In the genomic region with DNA sequence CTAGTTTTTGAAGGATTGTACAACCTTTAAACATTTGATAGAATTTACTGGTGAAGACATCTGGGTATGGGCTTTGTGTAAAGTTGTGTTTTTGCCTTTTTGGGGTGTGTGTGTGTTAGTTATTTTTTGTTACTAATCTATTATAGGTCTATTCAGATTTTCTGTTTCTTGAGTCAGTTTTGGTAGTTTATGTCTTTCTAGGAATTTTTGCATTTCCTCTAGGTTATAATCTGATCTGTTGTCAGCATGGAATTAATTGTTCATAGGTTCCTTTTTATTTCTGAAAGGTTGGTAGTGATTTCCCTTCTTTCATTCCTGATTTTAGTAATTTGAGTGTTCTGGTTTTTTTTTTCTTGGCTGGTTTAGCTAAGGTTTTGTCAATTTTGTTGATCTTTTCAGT, we compare ENCODE assay signal across 1 cellular context.
TF ChIP-seq lines count a peak whose summit lies in the region.

No MANE protein-coding gene starts in this region.

TF ChIP-seq in GM23338, 12 proteins besides CTCF, POLR2A, EP300 and RAD21:
- TF ChIP-seq, protein P1, sequence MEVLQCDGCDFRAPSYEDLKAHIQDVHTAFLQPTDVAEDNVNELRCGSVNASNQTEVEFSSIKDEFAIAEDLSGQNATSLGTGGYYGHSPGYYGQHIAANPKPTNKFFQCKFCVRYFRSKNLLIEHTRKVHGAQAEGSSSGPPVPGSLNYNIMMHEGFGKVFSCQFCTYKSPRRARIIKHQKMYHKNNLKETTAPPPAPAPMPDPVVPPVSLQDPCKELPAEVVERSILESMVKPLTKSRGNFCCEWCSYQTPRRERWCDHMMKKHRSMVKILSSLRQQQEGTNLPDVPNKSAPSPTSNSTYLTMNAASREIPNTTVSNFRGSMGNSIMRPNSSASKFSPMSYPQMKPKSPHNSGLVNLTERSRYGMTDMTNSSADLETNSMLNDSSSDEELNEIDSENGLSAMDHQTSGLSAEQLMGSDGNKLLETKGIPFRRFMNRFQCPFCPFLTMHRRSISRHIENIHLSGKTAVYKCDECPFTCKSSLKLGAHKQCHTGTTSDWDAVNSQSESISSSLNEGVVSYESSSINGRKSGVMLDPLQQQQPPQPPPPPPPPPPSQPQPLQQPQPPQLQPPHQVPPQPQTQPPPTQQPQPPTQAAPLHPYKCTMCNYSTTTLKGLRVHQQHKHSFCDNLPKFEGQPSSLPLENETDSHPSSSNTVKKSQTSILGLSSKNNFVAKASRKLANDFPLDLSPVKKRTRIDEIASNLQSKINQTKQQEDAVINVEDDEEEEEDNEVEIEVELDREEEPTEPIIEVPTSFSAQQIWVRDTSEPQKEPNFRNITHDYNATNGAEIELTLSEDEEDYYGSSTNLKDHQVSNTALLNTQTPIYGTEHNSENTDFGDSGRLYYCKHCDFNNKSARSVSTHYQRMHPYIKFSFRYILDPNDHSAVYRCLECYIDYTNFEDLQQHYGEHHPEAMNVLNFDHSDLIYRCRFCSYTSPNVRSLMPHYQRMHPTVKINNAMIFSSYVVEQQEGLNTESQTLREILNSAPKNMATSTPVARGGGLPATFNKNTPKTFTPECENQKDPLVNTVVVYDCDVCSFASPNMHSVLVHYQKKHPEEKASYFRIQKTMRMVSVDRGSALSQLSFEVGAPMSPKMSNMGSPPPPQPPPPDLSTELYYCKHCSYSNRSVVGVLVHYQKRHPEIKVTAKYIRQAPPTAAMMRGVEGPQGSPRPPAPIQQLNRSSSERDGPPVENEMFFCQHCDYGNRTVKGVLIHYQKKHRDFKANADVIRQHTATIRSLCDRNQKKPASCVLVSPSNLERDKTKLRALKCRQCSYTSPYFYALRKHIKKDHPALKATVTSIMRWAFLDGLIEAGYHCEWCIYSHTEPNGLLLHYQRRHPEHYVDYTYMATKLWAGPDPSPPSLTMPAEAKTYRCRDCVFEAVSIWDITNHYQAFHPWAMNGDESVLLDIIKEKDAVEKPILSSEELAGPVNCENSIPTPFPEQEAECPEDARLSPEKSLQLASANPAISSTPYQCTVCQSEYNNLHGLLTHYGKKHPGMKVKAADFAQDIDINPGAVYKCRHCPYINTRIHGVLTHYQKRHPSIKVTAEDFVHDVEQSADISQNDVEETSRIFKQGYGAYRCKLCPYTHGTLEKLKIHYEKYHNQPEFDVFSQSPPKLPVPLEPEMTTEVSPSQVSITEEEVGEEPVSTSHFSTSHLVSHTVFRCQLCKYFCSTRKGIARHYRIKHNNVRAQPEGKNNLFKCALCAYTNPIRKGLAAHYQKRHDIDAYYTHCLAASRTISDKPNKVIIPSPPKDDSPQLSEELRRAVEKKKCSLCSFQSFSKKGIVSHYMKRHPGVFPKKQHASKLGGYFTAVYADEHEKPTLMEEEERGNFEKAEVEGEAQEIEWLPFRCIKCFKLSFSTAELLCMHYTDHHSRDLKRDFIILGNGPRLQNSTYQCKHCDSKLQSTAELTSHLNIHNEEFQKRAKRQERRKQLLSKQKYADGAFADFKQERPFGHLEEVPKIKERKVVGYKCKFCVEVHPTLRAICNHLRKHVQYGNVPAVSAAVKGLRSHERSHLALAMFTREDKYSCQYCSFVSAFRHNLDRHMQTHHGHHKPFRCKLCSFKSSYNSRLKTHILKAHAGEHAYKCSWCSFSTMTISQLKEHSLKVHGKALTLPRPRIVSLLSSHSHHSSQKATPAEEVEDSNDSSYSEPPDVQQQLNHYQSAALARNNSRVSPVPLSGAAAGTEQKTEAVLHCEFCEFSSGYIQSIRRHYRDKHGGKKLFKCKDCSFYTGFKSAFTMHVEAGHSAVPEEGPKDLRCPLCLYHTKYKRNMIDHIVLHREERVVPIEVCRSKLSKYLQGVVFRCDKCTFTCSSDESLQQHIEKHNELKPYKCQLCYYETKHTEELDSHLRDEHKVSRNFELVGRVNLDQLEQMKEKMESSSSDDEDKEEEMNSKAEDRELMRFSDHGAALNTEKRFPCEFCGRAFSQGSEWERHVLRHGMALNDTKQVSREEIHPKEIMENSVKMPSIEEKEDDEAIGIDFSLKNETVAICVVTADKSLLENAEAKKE (CRISPR knock-in tag; IDR thresholded peaks at IDR 0.05), result no peak
- TF ChIP-seq STAT1 (IDR thresholded peaks at IDR 0.05; ENCODE audit: unreplicated experiment) (no peak), ZNF114 (CRISPR knock-in tag; IDR thresholded peaks at IDR 0.05) (no peak)
- TF ChIP-seq, protein P2, sequence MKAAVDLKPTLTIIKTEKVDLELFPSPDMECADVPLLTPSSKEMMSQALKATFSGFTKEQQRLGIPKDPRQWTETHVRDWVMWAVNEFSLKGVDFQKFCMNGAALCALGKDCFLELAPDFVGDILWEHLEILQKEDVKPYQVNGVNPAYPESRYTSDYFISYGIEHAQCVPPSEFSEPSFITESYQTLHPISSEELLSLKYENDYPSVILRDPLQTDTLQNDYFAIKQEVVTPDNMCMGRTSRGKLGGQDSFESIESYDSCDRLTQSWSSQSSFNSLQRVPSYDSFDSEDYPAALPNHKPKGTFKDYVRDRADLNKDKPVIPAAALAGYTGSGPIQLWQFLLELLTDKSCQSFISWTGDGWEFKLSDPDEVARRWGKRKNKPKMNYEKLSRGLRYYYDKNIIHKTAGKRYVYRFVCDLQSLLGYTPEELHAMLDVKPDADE (IDR thresholded peaks at IDR 0.05), result no peak
